ENCODE assay signal across 1 cellular context in the genomic region with DNA sequence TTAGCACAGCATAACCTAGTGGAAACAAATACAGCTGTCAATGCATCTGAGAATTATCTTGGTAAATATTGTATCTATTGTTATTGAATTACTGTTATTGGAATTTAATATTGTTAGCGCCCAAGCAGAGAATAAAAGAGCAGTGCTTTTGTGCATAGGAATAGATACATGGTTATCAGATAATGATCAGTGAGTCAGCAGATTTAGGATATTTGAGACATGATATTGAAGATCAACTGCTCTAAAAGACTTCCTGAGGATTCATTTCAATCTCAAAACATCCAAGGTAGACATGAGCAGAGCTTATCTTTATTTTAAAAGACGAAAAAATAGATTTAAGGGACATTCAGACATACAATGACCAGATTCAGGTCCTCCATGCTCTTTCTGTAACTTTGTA.
TF ChIP-seq lines count a peak whose summit lies in the region.

No MANE protein-coding gene starts in this region.

TF ChIP-seq in HCT116, 20 proteins besides CTCF, POLR2A, EP300 and RAD21 (continued from another document):
- TF ChIP-seq, protein P1, sequence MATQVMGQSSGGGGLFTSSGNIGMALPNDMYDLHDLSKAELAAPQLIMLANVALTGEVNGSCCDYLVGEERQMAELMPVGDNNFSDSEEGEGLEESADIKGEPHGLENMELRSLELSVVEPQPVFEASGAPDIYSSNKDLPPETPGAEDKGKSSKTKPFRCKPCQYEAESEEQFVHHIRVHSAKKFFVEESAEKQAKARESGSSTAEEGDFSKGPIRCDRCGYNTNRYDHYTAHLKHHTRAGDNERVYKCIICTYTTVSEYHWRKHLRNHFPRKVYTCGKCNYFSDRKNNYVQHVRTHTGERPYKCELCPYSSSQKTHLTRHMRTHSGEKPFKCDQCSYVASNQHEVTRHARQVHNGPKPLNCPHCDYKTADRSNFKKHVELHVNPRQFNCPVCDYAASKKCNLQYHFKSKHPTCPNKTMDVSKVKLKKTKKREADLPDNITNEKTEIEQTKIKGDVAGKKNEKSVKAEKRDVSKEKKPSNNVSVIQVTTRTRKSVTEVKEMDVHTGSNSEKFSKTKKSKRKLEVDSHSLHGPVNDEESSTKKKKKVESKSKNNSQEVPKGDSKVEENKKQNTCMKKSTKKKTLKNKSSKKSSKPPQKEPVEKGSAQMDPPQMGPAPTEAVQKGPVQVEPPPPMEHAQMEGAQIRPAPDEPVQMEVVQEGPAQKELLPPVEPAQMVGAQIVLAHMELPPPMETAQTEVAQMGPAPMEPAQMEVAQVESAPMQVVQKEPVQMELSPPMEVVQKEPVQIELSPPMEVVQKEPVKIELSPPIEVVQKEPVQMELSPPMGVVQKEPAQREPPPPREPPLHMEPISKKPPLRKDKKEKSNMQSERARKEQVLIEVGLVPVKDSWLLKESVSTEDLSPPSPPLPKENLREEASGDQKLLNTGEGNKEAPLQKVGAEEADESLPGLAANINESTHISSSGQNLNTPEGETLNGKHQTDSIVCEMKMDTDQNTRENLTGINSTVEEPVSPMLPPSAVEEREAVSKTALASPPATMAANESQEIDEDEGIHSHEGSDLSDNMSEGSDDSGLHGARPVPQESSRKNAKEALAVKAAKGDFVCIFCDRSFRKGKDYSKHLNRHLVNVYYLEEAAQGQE (IDR thresholded peaks at IDR 0.05; ENCODE audit: low read depth), result no peak
- TF ChIP-seq EZH2phosphoT487 (IDR thresholded peaks at IDR 0.05; ENCODE audit: borderline replicate concordance), result no peak
- TF ChIP-seq, protein P2, sequence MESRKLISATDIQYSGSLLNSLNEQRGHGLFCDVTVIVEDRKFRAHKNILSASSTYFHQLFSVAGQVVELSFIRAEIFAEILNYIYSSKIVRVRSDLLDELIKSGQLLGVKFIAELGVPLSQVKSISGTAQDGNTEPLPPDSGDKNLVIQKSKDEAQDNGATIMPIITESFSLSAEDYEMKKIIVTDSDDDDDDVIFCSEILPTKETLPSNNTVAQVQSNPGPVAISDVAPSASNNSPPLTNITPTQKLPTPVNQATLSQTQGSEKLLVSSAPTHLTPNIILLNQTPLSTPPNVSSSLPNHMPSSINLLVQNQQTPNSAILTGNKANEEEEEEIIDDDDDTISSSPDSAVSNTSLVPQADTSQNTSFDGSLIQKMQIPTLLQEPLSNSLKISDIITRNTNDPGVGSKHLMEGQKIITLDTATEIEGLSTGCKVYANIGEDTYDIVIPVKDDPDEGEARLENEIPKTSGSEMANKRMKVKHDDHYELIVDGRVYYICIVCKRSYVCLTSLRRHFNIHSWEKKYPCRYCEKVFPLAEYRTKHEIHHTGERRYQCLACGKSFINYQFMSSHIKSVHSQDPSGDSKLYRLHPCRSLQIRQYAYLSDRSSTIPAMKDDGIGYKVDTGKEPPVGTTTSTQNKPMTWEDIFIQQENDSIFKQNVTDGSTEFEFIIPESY (IDR thresholded peaks at IDR 0.05; ENCODE audit: extremely low read depth, insufficient replicate concordance, low read length), result no peak
- TF ChIP-seq CBX3 (IDR thresholded peaks at IDR 0.05; ENCODE audit: low read depth), result no peak
- TF ChIP-seq, protein P3, sequence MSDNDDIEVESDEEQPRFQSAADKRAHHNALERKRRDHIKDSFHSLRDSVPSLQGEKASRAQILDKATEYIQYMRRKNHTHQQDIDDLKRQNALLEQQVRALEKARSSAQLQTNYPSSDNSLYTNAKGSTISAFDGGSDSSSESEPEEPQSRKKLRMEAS (IDR thresholded peaks at IDR 0.05), result no peak
- TF ChIP-seq ZFX (IDR thresholded peaks at IDR 0.05), result no peak
- TF ChIP-seq CEBPB (IDR thresholded peaks at IDR 0.05; ENCODE audit: low read depth), result no peak
